ENCODE assay signal across 8 cellular contexts in genomic region chr1:27045973-27046558, GRCh38. TPM values are rescaled to one million over a fixed set of nuclear protein-coding genes. Genes with fewer than 3 reads are reported as not detected.
DNase-seq lines count a peak whose midpoint lies in the region; ATAC-seq and TF ChIP-seq lines count a peak whose summit lies in the region.

No MANE protein-coding gene starts in this region.

- no peaks in the 10 kb centered on the region for H3K9me3 ChIP-seq in lower lobe of right lung

- peak; percentile 92 for TF ChIP-seq CTCF in choroid plexus epithelial cell (conservative IDR thresholded peaks at IDR 0.05; ENCODE audit: low read depth, low read length)
- peak; percentile 92 for TF ChIP-seq CTCF in lower lobe of right lung (IDR thresholded peaks at IDR 0.05)

- H3K36me3 ChIP-seq in lower lobe of right lung: no peaks in the 10 kb centered on the region

- no peak overlapping the region for H3K4me3 ChIP-seq in choroid plexus epithelial cell (ENCODE audit: low read depth, low read length)
- no peak overlapping the region for H3K4me3 ChIP-seq in lower lobe of right lung

- peak; percentile 75 to 82 for ATAC-seq in lower lobe of right lung
- no peak for ATAC-seq in GM21737 (IDR thresholded peaks at IDR 0.05; ENCODE audit: unreplicated experiment)

- peak; percentile 9 to 69 for DNase-seq in NCI-H526 (lab: John Stamatoyannopoulos, UW)
- DNase-seq in NCI-H526 treated with DMSO at 0.1 percent for 48 hours (lab: John Stamatoyannopoulos, UW): no peak
- DNase-seq in NCI-H2107 treated with DMSO at 0.1 percent for 48 hours (lab: John Stamatoyannopoulos, UW; ENCODE audit: unreplicated experiment): peak; percentile 35
- DNase-seq in activated CD4-positive, alpha-beta T cell treated with anti-CD3 and anti-CD28 coated beads for 4 hours: peak; percentile 56 to 65
- peak; percentile 61 for DNase-seq in choroid plexus epithelial cell (ENCODE audit: low read depth)
- DNase-seq in lower lobe of right lung: peak; percentile 78
- peak; percentile 24 for DNase-seq in stimulated activated CD8-positive, alpha-beta memory T cell treated with anti-CD3 and anti-CD28 coated beads, Interleukin-12 subunit alpha, Interleukin-12 subunit beta, amount 100 ng/mL, for 4 hours (ENCODE audit: low read depth)

- intact Hi-C loops in lower lobe of right lung (cut with DNase I): loop anchor here (10.0 kb wide), 1 partner anchor 49 kb away; no protein-coding TSS in a partner anchor

- no peak overlapping the region for H3K27ac ChIP-seq in lower lobe of right lung

- no peaks in the 10 kb centered on the region for H3K27me3 ChIP-seq in lower lobe of right lung (ENCODE audit: low read depth)

- peaks cover 19% of the 10 kb centered on the region for H3K4me1 ChIP-seq in lower lobe of right lung

RNA-seq across cellular contexts. Expression of gene TENT5B, which starts 33.4 kb away (rescaled TPM):
- 21.1 TPM for total RNA-seq in lower lobe of right lung

RNA-seq across cellular contexts. Expression of gene TRNP1, which starts 52.6 kb away (rescaled TPM):
- total RNA-seq in lower lobe of right lung: 15.3 TPM
